ENCODE assay signal across 27 cellular contexts in the genomic region with DNA sequence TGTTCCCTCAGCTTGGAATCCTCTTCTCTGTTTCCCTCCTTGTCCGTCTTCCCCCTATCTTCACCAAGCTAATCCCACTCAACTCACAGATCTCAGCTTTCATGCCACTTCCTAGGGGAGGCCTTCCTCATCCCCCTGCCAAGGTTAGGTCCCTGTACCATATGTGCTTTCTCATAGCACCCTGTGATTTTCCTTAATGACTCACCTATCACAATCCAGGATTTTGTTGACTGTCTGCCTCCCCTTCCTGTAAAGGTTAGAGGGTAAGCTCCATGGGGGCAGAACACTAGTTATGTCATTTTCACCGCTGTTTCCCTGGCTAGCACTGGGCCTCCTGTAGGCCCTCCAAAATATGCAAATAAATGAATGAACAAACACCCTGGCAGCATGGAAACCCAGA.
"Had no signal": no experiment of that assay in that cellular context is flagged by ENCODE, and none has a peak within 500 bp of the region (broad histone marks: within the 10 kb centered on the region; RNA-seq: fewer than 3 reads in every experiment).

No MANE protein-coding gene starts in this region.

- H3K27me3 ChIP-seq: gastrocnemius medialis, pancreas, upper lobe of left lung had no signal

- H3K9me3 ChIP-seq: gastrocnemius medialis, left ventricle myocardium inferior, neutrophil, pancreas, upper lobe of left lung had no signal

- H3K4me3 ChIP-seq: gastrocnemius medialis, left ventricle myocardium inferior, pancreas, upper lobe of left lung had no signal

- FAIRE-seq: bronchial epithelial cell, pancreas, TTC549 had no signal

- DNase-seq: activated CD4-positive, alpha-beta T cell treated with anti-CD3 and anti-CD28 coated beads for 36 hours; activated CD4-positive, alpha-beta T cell treated with anti-CD3 and anti-CD28 coated beads, Interleukin-2, amount 50 U/mL, for 4 hours; activated CD8-positive, alpha-beta memory T cell treated with anti-CD3 and anti-CD28 coated beads for 24 hours; activated CD8-positive, alpha-beta memory T cell treated with anti-CD3 and anti-CD28 coated beads, Interleukin-2, amount 50 U/mL, for 4 hours; activated naive CD4-positive, alpha-beta T cell treated with anti-CD3 and anti-CD28 coated beads for 36 hours; activated naive CD8-positive, alpha-beta T cell treated with anti-CD3 and anti-CD28 coated beads, Interleukin-2, amount 10 ng/mL, durations not matched to agents 7 days and 5 days; activated T-cell treated with anti-CD3 and anti-CD28 coated beads, Interleukin-2, amount 50 U/mL, for 4 hours; amniotic stem cell; dermis blood vessel endothelial cell; effector CD8-positive, alpha-beta T cell; gastrocnemius medialis; head of caudate nucleus; hypothalamus; left ventricle myocardium inferior; mammary epithelial cell; midbrain; natural killer cell; pancreas; right cardiac atrium; stimulated activated CD4-positive, alpha-beta T cell treated with anti-CD3 and anti-CD28 coated beads, Interleukin-12 subunit alpha, Interleukin-12 subunit beta, amount 100 ng/mL, for 4 hours; stimulated activated CD4-positive, alpha-beta T cell treated with anti-CD3 and anti-CD28 coated beads, Interleukin-4, amount 100 ng/mL, for 4 hours; stimulated activated naive CD8-positive, alpha-beta T cell treated with anti-CD3 and anti-CD28 coated beads, Interleukin-15, Interleukin-2, amounts not matched to agents 100 U/mL and 50 U/mL, for 24 hours; T-helper 1 cell; upper lobe of left lung had no signal

- H3K36me3 ChIP-seq: gastrocnemius medialis, neutrophil, pancreas, upper lobe of left lung had no signal

- H3K27ac ChIP-seq: gastrocnemius medialis, left ventricle myocardium inferior, neutrophil, pancreas, upper lobe of left lung had no signal

- ATAC-seq: activated CD4-positive, alpha-beta T cell treated with anti-CD3 and anti-CD28 coated beads for 36 hours; activated T-cell treated with anti-CD3 and anti-CD28 coated beads, Interleukin-2, amount 50 U/mL, for 4 hours; gastrocnemius medialis; natural killer cell; pancreas; right cardiac atrium; stimulated activated naive CD8-positive, alpha-beta T cell treated with anti-CD3 and anti-CD28 coated beads, Interleukin-15, Interleukin-2, amounts not matched to agents 100 U/mL and 50 U/mL, for 24 hours had no signal
